In the genomic region with DNA sequence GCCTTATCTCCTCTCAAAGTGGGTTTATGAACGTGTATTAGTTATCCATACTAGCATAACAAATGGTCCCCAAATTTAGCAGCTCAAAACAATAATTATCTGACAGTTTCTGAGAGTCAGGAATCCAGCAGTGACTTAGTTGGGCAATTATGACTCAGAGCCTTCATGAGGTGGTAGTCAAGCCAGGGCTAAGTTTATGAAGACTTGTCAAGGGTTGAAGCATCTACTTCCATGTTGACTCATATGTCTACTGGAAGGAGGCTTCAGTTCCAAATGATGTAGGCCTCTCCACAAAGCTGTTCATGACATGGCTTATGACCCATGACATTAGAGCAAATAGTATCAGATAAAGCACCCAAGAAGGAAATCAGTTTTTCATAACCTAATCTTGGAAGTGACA, we compare ENCODE assay signal across 11 cellular contexts.
DNase-seq lines count a peak whose midpoint lies in the region; ATAC-seq and TF ChIP-seq lines count a peak whose summit lies in the region.
"Had no signal": no experiment of that assay in that cellular context is flagged by ENCODE, and none has a peak within 500 bp of the region (broad histone marks: within the 10 kb centered on the region; RNA-seq: fewer than 3 reads in every experiment).

No MANE protein-coding gene starts in this region.

- intact Hi-C loops in upper lobe of right lung (cut with DNase I): no loop called here

- POLR2A ChIA-PET in RWPE1 (lab: Yijun Ruan, JAX; ENCODE audit: low non-redundant PET): no interaction called here

- no peaks in the 10 kb centered on the region for H3K9me3 ChIP-seq in upper lobe of right lung
- H3K9me3 ChIP-seq: thoracic aorta had no signal

- peaks cover 2% of the 10 kb centered on the region for H3K9me3 Mint-ChIP-seq in activated T-cell treated with anti-CD3 and anti-CD28 coated beads, Interleukin-2, amount 50 U/mL, for 24 hours
- H3K9me3 Mint-ChIP-seq: CD8-positive, alpha-beta memory T cell had no signal

- H3K36me3 Mint-ChIP-seq in activated T-cell treated with anti-CD3 and anti-CD28 coated beads, Interleukin-2, amount 50 U/mL, for 24 hours (ENCODE audit: low read depth): peaks cover 12% of the 10 kb centered on the region

- peaks cover 8% of the 10 kb centered on the region for H3K4me1 Mint-ChIP-seq in activated T-cell treated with anti-CD3 and anti-CD28 coated beads, Interleukin-2, amount 50 U/mL, for 24 hours (ENCODE audit: low read depth)

- ATAC-seq in HG02938 (IDR thresholded peaks at IDR 0.05; ENCODE audit: unreplicated experiment): peak; percentile 90
- ATAC-seq in upper lobe of right lung: no peak

- no peak overlapping the region for H3K27ac ChIP-seq in RWPE1
- no peak overlapping the region for H3K27ac ChIP-seq in upper lobe of right lung
- H3K27ac ChIP-seq: thoracic aorta had no signal

- H3K4me3 Mint-ChIP-seq in activated T-cell treated with anti-CD3 and anti-CD28 coated beads, Interleukin-2, amount 50 U/mL, for 24 hours: no peak overlapping the region
- H3K4me3 Mint-ChIP-seq: CD8-positive, alpha-beta memory T cell had no signal

- no peaks in the 10 kb centered on the region for H3K27me3 ChIP-seq in upper lobe of right lung

- CTCF ChIA-PET in RWPE1 (lab: Yijun Ruan, JAX): no interaction called here

- H3K4me1 ChIP-seq in upper lobe of right lung: no peaks in the 10 kb centered on the region

- peak; percentile 6 for DNase-seq in stimulated activated CD4-positive, alpha-beta T cell treated with anti-CD3 and anti-CD28 coated beads, Interleukin-1b, Interleukin-23, amount 100 ng/mL, for 48 hours
- DNase-seq in stimulated activated CD4-positive, alpha-beta T cell treated with anti-CD3 and anti-CD28 coated beads, Interleukin-15, amount 100 ng/mL, for 24 hours: no peak
- DNase-seq in RWPE1 (ENCODE audit: low spot score): peak; percentile 16
- DNase-seq in midbrain (lab: John Stamatoyannopoulos, UW): no peak
- no peak for DNase-seq in upper lobe of right lung
- no peak for DNase-seq in DMS153 treated with DMSO at 0.1 percent for 48 hours (lab: John Stamatoyannopoulos, UW; ENCODE audit: unreplicated experiment)
- no peak for DNase-seq in activated T-cell treated with anti-CD3 and anti-CD28 coated beads, Interleukin-2, amount 50 U/mL, for 24 hours
- DNase-seq: CD8-positive, alpha-beta memory T cell had no signal

- H3K36me3 ChIP-seq in upper lobe of right lung: no peaks in the 10 kb centered on the region
- H3K36me3 ChIP-seq: thoracic aorta had no signal

- no peak for TF ChIP-seq CTCF in RWPE1 (conservative IDR thresholded peaks at IDR 0.05; ENCODE audit: low read depth)
- no peak for TF ChIP-seq CTCF in upper lobe of right lung (IDR thresholded peaks at IDR 0.05)

- no peak overlapping the region for H3K4me3 ChIP-seq in upper lobe of right lung
- H3K4me3 ChIP-seq: thoracic aorta had no signal

- no peaks in the 10 kb centered on the region for H3K27me3 Mint-ChIP-seq in activated T-cell treated with anti-CD3 and anti-CD28 coated beads, Interleukin-2, amount 50 U/mL, for 24 hours
- H3K27me3 Mint-ChIP-seq: CD8-positive, alpha-beta memory T cell; progenitor cell of endocrine pancreas had no signal

- no peak overlapping the region for H3K27ac Mint-ChIP-seq in activated T-cell treated with anti-CD3 and anti-CD28 coated beads, Interleukin-2, amount 50 U/mL, for 24 hours
- H3K27ac Mint-ChIP-seq: progenitor cell of endocrine pancreas had no signal

Comparison
In these comparisons a context has a peak if more than half of its experiments do, and no peak if none do; other contexts are left out.
1. DNase-seq: peak in stimulated activated CD4-positive, alpha-beta T cell treated with anti-CD3 and anti-CD28 coated beads, Interleukin-1b, Interleukin-23, amount 100 ng/mL, for 48 hours (single experiment) and RWPE1 (single experiment); none in stimulated activated CD4-positive, alpha-beta T cell treated with anti-CD3 and anti-CD28 coated beads, Interleukin-15, amount 100 ng/mL, for 24 hours (single experiment), midbrain (single experiment), upper lobe of right lung (single experiment), DMS153 treated with DMSO at 0.1 percent for 48 hours (single experiment) and activated T-cell treated with anti-CD3 and anti-CD28 coated beads, Interleukin-2, amount 50 U/mL, for 24 hours (single experiment).